ENCODE assay signal across 1 cellular context in the genomic region with DNA sequence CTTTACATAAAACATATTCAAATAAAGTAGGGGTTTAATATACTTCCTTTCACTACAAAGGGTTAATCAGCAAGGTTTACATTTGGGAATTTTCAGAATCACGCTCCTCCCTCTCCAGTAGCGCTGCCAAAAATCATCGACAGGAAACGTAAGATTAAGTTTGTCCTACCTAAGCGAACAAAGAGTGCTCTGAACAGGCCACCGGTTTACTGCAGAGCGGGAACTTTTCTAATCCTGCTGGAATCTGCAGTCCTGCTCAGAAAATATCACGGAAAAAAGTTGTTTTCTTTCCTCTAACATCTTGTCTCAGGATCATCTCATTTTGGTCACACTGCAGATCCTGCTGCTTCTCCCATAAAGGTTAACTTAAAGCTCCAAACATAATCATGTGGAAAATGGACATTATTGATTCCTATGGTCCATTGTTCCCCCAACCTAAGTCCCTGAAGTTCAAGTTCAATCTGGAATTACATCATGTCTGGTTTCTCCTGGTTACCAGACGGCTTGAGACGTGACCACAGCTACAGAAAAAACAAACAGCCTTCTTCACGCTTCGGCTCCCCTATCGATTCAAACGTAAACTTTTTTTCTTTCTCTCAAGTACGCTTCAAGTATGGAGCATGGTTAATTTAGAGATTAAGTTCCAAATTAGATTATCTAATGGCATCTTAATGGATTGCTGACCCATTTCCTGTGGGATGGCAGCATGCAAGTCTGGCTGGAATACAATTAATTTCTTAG.
TF ChIP-seq lines count a peak whose summit lies in the region.

No MANE protein-coding gene starts in this region.

TF ChIP-seq in HEK293, 187 proteins besides CTCF, POLR2A, EP300 and RAD21 (continued from another document and continues in another):
- TF ChIP-seq, protein P1, sequence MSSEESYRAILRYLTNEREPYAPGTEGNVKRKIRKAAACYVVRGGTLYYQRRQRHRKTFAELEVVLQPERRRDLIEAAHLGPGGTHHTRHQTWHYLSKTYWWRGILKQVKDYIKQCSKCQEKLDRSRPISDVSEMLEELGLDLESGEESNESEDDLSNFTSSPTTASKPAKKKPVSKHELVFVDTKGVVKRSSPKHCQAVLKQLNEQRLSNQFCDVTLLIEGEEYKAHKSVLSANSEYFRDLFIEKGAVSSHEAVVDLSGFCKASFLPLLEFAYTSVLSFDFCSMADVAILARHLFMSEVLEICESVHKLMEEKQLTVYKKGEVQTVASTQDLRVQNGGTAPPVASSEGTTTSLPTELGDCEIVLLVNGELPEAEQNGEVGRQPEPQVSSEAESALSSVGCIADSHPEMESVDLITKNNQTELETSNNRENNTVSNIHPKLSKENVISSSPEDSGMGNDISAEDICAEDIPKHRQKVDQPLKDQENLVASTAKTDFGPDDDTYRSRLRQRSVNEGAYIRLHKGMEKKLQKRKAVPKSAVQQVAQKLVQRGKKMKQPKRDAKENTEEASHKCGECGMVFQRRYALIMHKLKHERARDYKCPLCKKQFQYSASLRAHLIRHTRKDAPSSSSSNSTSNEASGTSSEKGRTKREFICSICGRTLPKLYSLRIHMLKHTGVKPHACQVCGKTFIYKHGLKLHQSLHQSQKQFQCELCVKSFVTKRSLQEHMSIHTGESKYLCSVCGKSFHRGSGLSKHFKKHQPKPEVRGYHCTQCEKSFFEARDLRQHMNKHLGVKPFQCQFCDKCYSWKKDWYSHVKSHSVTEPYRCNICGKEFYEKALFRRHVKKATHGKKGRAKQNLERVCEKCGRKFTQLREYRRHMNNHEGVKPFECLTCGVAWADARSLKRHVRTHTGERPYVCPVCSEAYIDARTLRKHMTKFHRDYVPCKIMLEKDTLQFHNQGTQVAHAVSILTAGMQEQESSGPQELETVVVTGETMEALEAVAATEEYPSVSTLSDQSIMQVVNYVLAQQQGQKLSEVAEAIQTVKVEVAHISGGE (tag by site-specific recombination; conservative IDR thresholded peaks at IDR 0.05; ENCODE audit: low read depth): no peak
- TF ChIP-seq ZNF335 (tag by site-specific recombination; conservative IDR thresholded peaks at IDR 0.05) (peak; percentile 50), ZNF311 (tag by site-specific recombination; IDR thresholded peaks at IDR 0.05; ENCODE audit: borderline replicate concordance) (no peak), ZNF596 (tag by site-specific recombination; IDR thresholded peaks at IDR 0.05) (peak; percentile 56; the same call in 1 of the 2 replicates), ZNF585B (tag by site-specific recombination; IDR thresholded peaks at IDR 0.05) (no peak), ZNF416 (tag by site-specific recombination; IDR thresholded peaks at IDR 0.05) (no peak), ZNF366 (tag by site-specific recombination; conservative IDR thresholded peaks at IDR 0.05) (peak; percentile 92), ZNF777 (tag by site-specific recombination; IDR thresholded peaks at IDR 0.05; ENCODE audit: borderline replicate concordance) (0 out of 2 replicates have a peak, but pooled peaks have one; percentile 15), ZNF391 (tag by site-specific recombination; IDR thresholded peaks at IDR 0.05; ENCODE audit: borderline replicate concordance, low read depth) (peak; percentile 88; the same call in 1 of the 2 replicates), ZNF48 (tag by site-specific recombination; IDR thresholded peaks at IDR 0.05) (no peak), ZNF530 (tag by site-specific recombination; IDR thresholded peaks at IDR 0.05; ENCODE audit: low read depth) (no peak), GLI4 (tag by site-specific recombination; IDR thresholded peaks at IDR 0.05) (no peak), ZNF354C (tag by site-specific recombination; IDR thresholded peaks at IDR 0.05; ENCODE audit: borderline replicate concordance, low read depth) (no peak), ZXDB (tag by site-specific recombination; IDR thresholded peaks at IDR 0.05) (peak; percentile 91), YY1 (tag by site-specific recombination; IDR thresholded peaks at IDR 0.05) (no peak), ZNF510 (tag by site-specific recombination; IDR thresholded peaks at IDR 0.05; ENCODE audit: insufficient replicate concordance) (no peak), ZNF146 (tag by site-specific recombination; IDR thresholded peaks at IDR 0.05) (no peak; the same call in 1 of the 2 replicates), ZFP69B (tag by site-specific recombination; IDR thresholded peaks at IDR 0.05) (peak; percentile 51; the same call in 1 of the 2 replicates), ZNF223 (tag by site-specific recombination; IDR thresholded peaks at IDR 0.05) (no peak), ZNF600 (tag by site-specific recombination; IDR thresholded peaks at IDR 0.05) (peak; percentile 70; the same call in 1 of the 2 replicates), RBAK (tag by site-specific recombination; IDR thresholded peaks at IDR 0.05) (no peak), ZNF24 (tag by site-specific recombination; IDR thresholded peaks at IDR 0.05) (peak; percentile 92), ZNF2 (tag by site-specific recombination; IDR thresholded peaks at IDR 0.05) (peak; percentile 76; the same call in 1 of the 2 replicates), MEIS1 (CRISPR knock-in tag; IDR thresholded peaks at IDR 0.05; ENCODE audit: borderline replicate concordance) (no peak; the same call in 1 of the 2 replicates), ZNF221 (tag by site-specific recombination; IDR thresholded peaks at IDR 0.05; ENCODE audit: borderline replicate concordance) (no peak), ZNF571 (tag by site-specific recombination; IDR thresholded peaks at IDR 0.05) (no peak), ZNF175 (tag by site-specific recombination; IDR thresholded peaks at IDR 0.05) (no peak), ZFP3 (tag by site-specific recombination; IDR thresholded peaks at IDR 0.05; ENCODE audit: low read depth) (no peak), ZNF350 (tag by site-specific recombination; IDR thresholded peaks at IDR 0.05) (no peak), ZNF274 (IDR thresholded peaks at IDR 0.05; ENCODE audit: low read length) (no peak), ZNF274 (tag by site-specific recombination; IDR thresholded peaks at IDR 0.05; ENCODE audit: borderline replicate concordance) (no peak), ZNF610 (tag by site-specific recombination; IDR thresholded peaks at IDR 0.05; ENCODE audit: borderline replicate concordance) (0 out of 2 replicates have a peak, but pooled peaks have one; percentile 24), ZBTB1 (tag by site-specific recombination; IDR thresholded peaks at IDR 0.05) (no peak), ZNF629 (tag by site-specific recombination; IDR thresholded peaks at IDR 0.05) (peak; percentile 93), ZNF132 (tag by site-specific recombination; IDR thresholded peaks at IDR 0.05; ENCODE audit: borderline replicate concordance) (no peak), GLIS2 (tag by site-specific recombination; IDR thresholded peaks at IDR 0.05) (no peak), ZNF155 (tag by site-specific recombination; IDR thresholded peaks at IDR 0.05) (no peak), ZNF658 (tag by site-specific recombination; IDR thresholded peaks at IDR 0.05) (no peak), ZNF157 (tag by site-specific recombination; IDR thresholded peaks at IDR 0.05) (no peak), ZIC2 (tag by site-specific recombination; IDR thresholded peaks at IDR 0.05) (no peak), ZNF239 (tag by site-specific recombination; IDR thresholded peaks at IDR 0.05) (no peak), IKZF3 (tag by site-specific recombination; IDR thresholded peaks at IDR 0.05) (peak; percentile 75; the same call in 1 of the 2 replicates)
- TF ChIP-seq, protein P2, sequence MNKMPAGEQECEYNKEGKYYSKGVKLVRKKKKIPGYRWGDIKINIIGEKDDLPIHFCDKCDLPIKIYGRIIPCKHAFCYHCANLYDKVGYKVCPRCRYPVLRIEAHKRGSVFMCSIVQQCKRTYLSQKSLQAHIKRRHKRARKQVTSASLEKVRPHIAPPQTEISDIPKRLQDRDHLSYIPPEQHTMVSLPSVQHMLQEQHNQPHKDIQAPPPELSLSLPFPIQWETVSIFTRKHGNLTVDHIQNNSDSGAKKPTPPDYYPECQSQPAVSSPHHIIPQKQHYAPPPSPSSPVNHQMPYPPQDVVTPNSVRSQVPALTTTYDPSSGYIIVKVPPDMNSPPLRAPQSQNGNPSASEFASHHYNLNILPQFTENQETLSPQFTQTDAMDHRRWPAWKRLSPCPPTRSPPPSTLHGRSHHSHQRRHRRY (tag by site-specific recombination; IDR thresholded peaks at IDR 0.05): 0 out of 2 replicates have a peak, but pooled peaks have one; percentile 60
- TF ChIP-seq, protein P3, sequence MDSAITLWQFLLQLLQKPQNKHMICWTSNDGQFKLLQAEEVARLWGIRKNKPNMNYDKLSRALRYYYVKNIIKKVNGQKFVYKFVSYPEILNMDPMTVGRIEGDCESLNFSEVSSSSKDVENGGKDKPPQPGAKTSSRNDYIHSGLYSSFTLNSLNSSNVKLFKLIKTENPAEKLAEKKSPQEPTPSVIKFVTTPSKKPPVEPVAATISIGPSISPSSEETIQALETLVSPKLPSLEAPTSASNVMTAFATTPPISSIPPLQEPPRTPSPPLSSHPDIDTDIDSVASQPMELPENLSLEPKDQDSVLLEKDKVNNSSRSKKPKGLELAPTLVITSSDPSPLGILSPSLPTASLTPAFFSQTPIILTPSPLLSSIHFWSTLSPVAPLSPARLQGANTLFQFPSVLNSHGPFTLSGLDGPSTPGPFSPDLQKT (IDR thresholded peaks at IDR 0.05; ENCODE audit: borderline replicate concordance, low read depth, low read length): no peak
- TF ChIP-seq, protein P4, sequence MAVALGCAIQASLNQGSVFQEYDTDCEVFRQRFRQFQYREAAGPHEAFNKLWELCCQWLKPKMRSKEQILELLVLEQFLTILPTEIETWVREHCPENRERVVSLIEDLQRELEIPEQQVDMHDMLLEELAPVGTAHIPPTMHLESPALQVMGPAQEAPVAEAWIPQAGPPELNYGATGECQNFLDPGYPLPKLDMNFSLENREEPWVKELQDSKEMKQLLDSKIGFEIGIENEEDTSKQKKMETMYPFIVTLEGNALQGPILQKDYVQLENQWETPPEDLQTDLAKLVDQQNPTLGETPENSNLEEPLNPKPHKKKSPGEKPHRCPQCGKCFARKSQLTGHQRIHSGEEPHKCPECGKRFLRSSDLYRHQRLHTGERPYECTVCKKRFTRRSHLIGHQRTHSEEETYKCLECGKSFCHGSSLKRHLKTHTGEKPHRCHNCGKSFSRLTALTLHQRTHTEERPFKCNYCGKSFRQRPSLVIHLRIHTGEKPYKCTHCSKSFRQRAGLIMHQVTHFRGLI (tag by site-specific recombination; IDR thresholded peaks at IDR 0.05): peak; percentile 64; the same call in 1 of the 2 replicates
- TF ChIP-seq, protein P5, sequence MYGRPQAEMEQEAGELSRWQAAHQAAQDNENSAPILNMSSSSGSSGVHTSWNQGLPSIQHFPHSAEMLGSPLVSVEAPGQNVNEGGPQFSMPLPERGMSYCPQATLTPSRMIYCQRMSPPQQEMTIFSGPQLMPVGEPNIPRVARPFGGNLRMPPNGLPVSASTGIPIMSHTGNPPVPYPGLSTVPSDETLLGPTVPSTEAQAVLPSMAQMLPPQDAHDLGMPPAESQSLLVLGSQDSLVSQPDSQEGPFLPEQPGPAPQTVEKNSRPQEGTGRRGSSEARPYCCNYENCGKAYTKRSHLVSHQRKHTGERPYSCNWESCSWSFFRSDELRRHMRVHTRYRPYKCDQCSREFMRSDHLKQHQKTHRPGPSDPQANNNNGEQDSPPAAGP (tag by site-specific recombination; IDR thresholded peaks at IDR 0.05): no peak
- TF ChIP-seq, protein P6, sequence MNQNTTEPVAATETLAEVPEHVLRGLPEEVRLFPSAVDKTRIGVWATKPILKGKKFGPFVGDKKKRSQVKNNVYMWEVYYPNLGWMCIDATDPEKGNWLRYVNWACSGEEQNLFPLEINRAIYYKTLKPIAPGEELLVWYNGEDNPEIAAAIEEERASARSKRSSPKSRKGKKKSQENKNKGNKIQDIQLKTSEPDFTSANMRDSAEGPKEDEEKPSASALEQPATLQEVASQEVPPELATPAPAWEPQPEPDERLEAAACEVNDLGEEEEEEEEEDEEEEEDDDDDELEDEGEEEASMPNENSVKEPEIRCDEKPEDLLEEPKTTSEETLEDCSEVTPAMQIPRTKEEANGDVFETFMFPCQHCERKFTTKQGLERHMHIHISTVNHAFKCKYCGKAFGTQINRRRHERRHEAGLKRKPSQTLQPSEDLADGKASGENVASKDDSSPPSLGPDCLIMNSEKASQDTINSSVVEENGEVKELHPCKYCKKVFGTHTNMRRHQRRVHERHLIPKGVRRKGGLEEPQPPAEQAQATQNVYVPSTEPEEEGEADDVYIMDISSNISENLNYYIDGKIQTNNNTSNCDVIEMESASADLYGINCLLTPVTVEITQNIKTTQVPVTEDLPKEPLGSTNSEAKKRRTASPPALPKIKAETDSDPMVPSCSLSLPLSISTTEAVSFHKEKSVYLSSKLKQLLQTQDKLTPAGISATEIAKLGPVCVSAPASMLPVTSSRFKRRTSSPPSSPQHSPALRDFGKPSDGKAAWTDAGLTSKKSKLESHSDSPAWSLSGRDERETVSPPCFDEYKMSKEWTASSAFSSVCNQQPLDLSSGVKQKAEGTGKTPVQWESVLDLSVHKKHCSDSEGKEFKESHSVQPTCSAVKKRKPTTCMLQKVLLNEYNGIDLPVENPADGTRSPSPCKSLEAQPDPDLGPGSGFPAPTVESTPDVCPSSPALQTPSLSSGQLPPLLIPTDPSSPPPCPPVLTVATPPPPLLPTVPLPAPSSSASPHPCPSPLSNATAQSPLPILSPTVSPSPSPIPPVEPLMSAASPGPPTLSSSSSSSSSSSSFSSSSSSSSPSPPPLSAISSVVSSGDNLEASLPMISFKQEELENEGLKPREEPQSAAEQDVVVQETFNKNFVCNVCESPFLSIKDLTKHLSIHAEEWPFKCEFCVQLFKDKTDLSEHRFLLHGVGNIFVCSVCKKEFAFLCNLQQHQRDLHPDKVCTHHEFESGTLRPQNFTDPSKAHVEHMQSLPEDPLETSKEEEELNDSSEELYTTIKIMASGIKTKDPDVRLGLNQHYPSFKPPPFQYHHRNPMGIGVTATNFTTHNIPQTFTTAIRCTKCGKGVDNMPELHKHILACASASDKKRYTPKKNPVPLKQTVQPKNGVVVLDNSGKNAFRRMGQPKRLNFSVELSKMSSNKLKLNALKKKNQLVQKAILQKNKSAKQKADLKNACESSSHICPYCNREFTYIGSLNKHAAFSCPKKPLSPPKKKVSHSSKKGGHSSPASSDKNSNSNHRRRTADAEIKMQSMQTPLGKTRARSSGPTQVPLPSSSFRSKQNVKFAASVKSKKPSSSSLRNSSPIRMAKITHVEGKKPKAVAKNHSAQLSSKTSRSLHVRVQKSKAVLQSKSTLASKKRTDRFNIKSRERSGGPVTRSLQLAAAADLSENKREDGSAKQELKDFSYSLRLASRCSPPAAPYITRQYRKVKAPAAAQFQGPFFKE (tag by site-specific recombination; IDR thresholded peaks at IDR 0.05; ENCODE audit: borderline replicate concordance): no peak
- TF ChIP-seq, protein P7, sequence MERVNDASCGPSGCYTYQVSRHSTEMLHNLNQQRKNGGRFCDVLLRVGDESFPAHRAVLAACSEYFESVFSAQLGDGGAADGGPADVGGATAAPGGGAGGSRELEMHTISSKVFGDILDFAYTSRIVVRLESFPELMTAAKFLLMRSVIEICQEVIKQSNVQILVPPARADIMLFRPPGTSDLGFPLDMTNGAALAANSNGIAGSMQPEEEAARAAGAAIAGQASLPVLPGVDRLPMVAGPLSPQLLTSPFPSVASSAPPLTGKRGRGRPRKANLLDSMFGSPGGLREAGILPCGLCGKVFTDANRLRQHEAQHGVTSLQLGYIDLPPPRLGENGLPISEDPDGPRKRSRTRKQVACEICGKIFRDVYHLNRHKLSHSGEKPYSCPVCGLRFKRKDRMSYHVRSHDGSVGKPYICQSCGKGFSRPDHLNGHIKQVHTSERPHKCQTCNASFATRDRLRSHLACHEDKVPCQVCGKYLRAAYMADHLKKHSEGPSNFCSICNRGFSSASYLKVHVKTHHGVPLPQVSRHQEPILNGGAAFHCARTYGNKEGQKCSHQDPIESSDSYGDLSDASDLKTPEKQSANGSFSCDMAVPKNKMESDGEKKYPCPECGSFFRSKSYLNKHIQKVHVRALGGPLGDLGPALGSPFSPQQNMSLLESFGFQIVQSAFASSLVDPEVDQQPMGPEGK (tag by site-specific recombination; IDR thresholded peaks at IDR 0.05): 0 out of 2 replicates have a peak, but pooled peaks have one; percentile 35
